ENCODE assay signal across 30 cellular contexts in the genomic region with DNA sequence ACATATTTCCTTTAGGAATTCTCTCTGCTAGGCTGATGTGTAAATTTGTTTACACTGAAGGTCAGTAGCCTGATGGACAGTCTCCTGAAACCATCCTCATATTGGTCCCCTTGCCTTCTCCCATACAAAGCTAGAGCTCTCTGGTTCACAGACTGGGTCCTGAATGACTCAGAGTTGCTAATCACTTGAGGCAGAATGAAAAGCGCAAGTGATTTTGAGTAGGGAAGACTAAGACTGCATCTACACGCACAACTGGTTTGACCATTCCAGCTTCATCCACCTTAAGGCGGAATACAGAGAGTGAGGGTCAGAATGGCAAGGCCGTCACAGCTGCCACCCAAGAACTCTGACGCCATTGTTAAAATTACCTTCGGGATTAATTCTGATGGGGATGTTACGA.
DNase-seq lines count a peak whose midpoint lies in the region; ATAC-seq lines count a peak whose summit lies in the region.
"Had no signal": no experiment of that assay in that cellular context is flagged by ENCODE, and none has a peak within 500 bp of the region (broad histone marks: within the 10 kb centered on the region; RNA-seq: fewer than 3 reads in every experiment).

No MANE protein-coding gene starts in this region.

- no peaks in the 10 kb centered on the region for H3K79me2 ChIP-seq in GM23248 (ENCODE audit: insufficient read depth)

- peak overlapping the region; percentile 64; the same call in 1 of the 2 replicates for H3K9ac ChIP-seq in GM23248

- peak overlapping the region; percentile 93 for H3K27ac ChIP-seq in GM23248
- H3K27ac ChIP-seq: C4-2B, colonic mucosa, left ventricle myocardium inferior, neutrophil, prostate gland, VCaP had no signal

- H3K9me3 ChIP-seq in GM23248 (ENCODE audit: low read depth): no peaks in the 10 kb centered on the region
- H3K9me3 ChIP-seq: colonic mucosa, left ventricle myocardium inferior, neutrophil, prostate gland, sigmoid colon had no signal

- peak; percentile 42 for DNase-seq in GM23248
- DNase-seq in RPMI7951 (ENCODE audit: low read depth): peak; percentile 63
- DNase-seq in renal cortical epithelial cell (ENCODE audit: low read depth): peak; percentile 48
- no peak for DNase-seq in stimulated activated effector memory CD8-positive, alpha-beta T cell treated with anti-CD3 and anti-CD28 coated beads, Interleukin-12 subunit alpha, Interleukin-12 subunit beta, amount 100 ng/mL, for 72 hours (ENCODE audit: low spot score in 2 of 2)
- no peak for DNase-seq in stimulated activated CD4-positive, alpha-beta T cell treated with anti-CD3 and anti-CD28 coated beads, Interleukin-1b, Interleukin-23, amount 100 ng/mL, for 48 hours
- no peak for DNase-seq in OCI-M2 (lab: John Stamatoyannopoulos, UW; ENCODE audit: unreplicated experiment)
- DNase-seq: activated CD4-positive, alpha-beta T cell treated with anti-CD3 and anti-CD28 coated beads for 36 hours; activated CD8-positive, alpha-beta T cell treated with anti-CD3 and anti-CD28 coated beads for 36 hours; activated naive CD4-positive, alpha-beta T cell treated with anti-CD3 and anti-CD28 coated beads, Interleukin-2, amount 10 ng/mL, durations not matched to agents 7 days and 5 days; amniotic stem cell; colonic mucosa; COR-L47; effector CD4-positive, alpha-beta T cell; head of caudate nucleus; islet precursor cell; KG1; left ventricle myocardium inferior; MM.1S; NCI-H1930; NCI-H69; SHP77 treated with DMSO at 0.1 percent for 48 hours; sigmoid colon had no signal

- H4K20me1 ChIP-seq in GM23248 (ENCODE audit: insufficient read depth): no peaks in the 10 kb centered on the region

- WGBS in GM23248 (ENCODE audit: low coverage in 1 of 2, low lambda C conversion rate in 2 of 2, missing lambda C conversion rate in 2 of 2), 2 experiments: 98% methylated on average over 7 of the region's 7 CpGs

- H3K27me3 ChIP-seq in GM23248 (replicated peaks; ENCODE audit: insufficient read depth): no peaks in the 10 kb centered on the region
- H3K27me3 ChIP-seq: colonic mucosa, neutrophil, sigmoid colon had no signal

- H3K4me2 ChIP-seq in GM23248 (ENCODE audit: unreplicated experiment): peak overlapping the region; percentile 66

- no peaks in the 10 kb centered on the region for H3K36me3 ChIP-seq in GM23248 (ENCODE audit: low read depth)
- H3K36me3 ChIP-seq: colonic mucosa, neutrophil, prostate gland had no signal

- peaks cover 10% of the 10 kb centered on the region for H3K4me1 Mint-ChIP-seq in stimulated activated effector memory CD8-positive, alpha-beta T cell treated with anti-CD3 and anti-CD28 coated beads, Interleukin-12 subunit alpha, Interleukin-12 subunit beta, amount 100 ng/mL, for 72 hours
- H3K4me1 Mint-ChIP-seq: activated naive CD4-positive, alpha-beta T cell treated with anti-CD3 and anti-CD28 coated beads, Interleukin-2, amount 10 ng/mL, durations not matched to agents 7 days and 5 days had no signal

- H2AFZ ChIP-seq in GM23248: no peak overlapping the region

- H3K4me3 Mint-ChIP-seq in stimulated activated effector memory CD8-positive, alpha-beta T cell treated with anti-CD3 and anti-CD28 coated beads, Interleukin-12 subunit alpha, Interleukin-12 subunit beta, amount 100 ng/mL, for 72 hours: no peak overlapping the region
- H3K4me3 Mint-ChIP-seq: activated CD4-positive, alpha-beta T cell treated with anti-CD3 and anti-CD28 coated beads for 36 hours; activated CD8-positive, alpha-beta T cell treated with anti-CD3 and anti-CD28 coated beads for 36 hours; activated naive CD4-positive, alpha-beta T cell treated with anti-CD3 and anti-CD28 coated beads, Interleukin-2, amount 10 ng/mL, durations not matched to agents 7 days and 5 days; stimulated activated memory B cell treated with anti-CD40 and anti-IgM and Interleukin-4, amounts not matched to agents 10 μg/mL and 1 μg/mL and 100 μg/mL, for 72 hours; T-helper 2 cell treated with Interferon-gamma antibody and Interleukin-4, amounts not matched to agents 5 μg/mL and 100 μg/mL, for 36 hours; type B pancreatic cell had no signal

- H3K36me3 Mint-ChIP-seq in stimulated activated effector memory CD8-positive, alpha-beta T cell treated with anti-CD3 and anti-CD28 coated beads, Interleukin-12 subunit alpha, Interleukin-12 subunit beta, amount 100 ng/mL, for 72 hours: no peaks in the 10 kb centered on the region
- H3K36me3 Mint-ChIP-seq: activated naive CD4-positive, alpha-beta T cell treated with anti-CD3 and anti-CD28 coated beads, Interleukin-2, amount 10 ng/mL, durations not matched to agents 7 days and 5 days had no signal

- peak; percentile 73 for ATAC-seq in esophagus mucosa
- ATAC-seq in stimulated activated effector memory CD8-positive, alpha-beta T cell treated with anti-CD3 and anti-CD28 coated beads, Interleukin-12 subunit alpha, Interleukin-12 subunit beta, amount 100 ng/mL, for 72 hours: no peak
- ATAC-seq: activated CD4-positive, alpha-beta T cell treated with anti-CD3 and anti-CD28 coated beads for 36 hours; activated CD8-positive, alpha-beta T cell treated with anti-CD3 and anti-CD28 coated beads for 36 hours; stimulated activated memory B cell treated with anti-CD40 and anti-IgM and Interleukin-4, amounts not matched to agents 10 μg/mL and 1 μg/mL and 100 μg/mL, for 72 hours had no signal

- H3K9me3 Mint-ChIP-seq in stimulated activated effector memory CD8-positive, alpha-beta T cell treated with anti-CD3 and anti-CD28 coated beads, Interleukin-12 subunit alpha, Interleukin-12 subunit beta, amount 100 ng/mL, for 72 hours: no peaks in the 10 kb centered on the region
- H3K9me3 Mint-ChIP-seq: activated CD8-positive, alpha-beta T cell treated with anti-CD3 and anti-CD28 coated beads for 36 hours; activated naive CD4-positive, alpha-beta T cell treated with anti-CD3 and anti-CD28 coated beads, Interleukin-2, amount 10 ng/mL, durations not matched to agents 7 days and 5 days; stimulated activated memory B cell treated with anti-CD40 and anti-IgM and Interleukin-4, amounts not matched to agents 10 μg/mL and 1 μg/mL and 100 μg/mL, for 72 hours; T-helper 2 cell treated with Interferon-gamma antibody and Interleukin-4, amounts not matched to agents 5 μg/mL and 100 μg/mL, for 36 hours had no signal

- in situ Hi-C loops in GM23248 (cut with MboI): no loop called here

- H3F3A ChIP-seq in GM23248 (ENCODE audit: insufficient read depth): peaks cover 29% of the 10 kb centered on the region

- H3K9me2 ChIP-seq in GM23248 (ENCODE audit: insufficient read depth): no peaks in the 10 kb centered on the region

- H3K27ac Mint-ChIP-seq in stimulated activated effector memory CD8-positive, alpha-beta T cell treated with anti-CD3 and anti-CD28 coated beads, Interleukin-12 subunit alpha, Interleukin-12 subunit beta, amount 100 ng/mL, for 72 hours: no peak overlapping the region
- H3K27ac Mint-ChIP-seq: activated CD4-positive, alpha-beta T cell treated with anti-CD3 and anti-CD28 coated beads for 36 hours; activated CD8-positive, alpha-beta T cell treated with anti-CD3 and anti-CD28 coated beads for 36 hours; activated naive CD4-positive, alpha-beta T cell treated with anti-CD3 and anti-CD28 coated beads, Interleukin-2, amount 10 ng/mL, durations not matched to agents 7 days and 5 days; stimulated activated memory B cell treated with anti-CD40 and anti-IgM and Interleukin-4, amounts not matched to agents 10 μg/mL and 1 μg/mL and 100 μg/mL, for 72 hours; T-helper 2 cell treated with Interferon-gamma antibody and Interleukin-4, amounts not matched to agents 5 μg/mL and 100 μg/mL, for 36 hours; type B pancreatic cell had no signal

- H3K4me1 ChIP-seq in GM23248 (ENCODE audit: insufficient read depth): peaks cover 28% of the 10 kb centered on the region
- H3K4me1 ChIP-seq: colonic mucosa, left ventricle myocardium inferior, prostate gland had no signal

- no peak overlapping the region for H3K4me3 ChIP-seq in GM23248
- H3K4me3 ChIP-seq: colonic mucosa, left ventricle myocardium inferior, prostate gland, sigmoid colon had no signal

Comparison
In these comparisons a context has a peak if more than half of its experiments do, and no peak if none do; other contexts are left out.
1. DNase-seq: peak in GM23248 (single experiment), RPMI7951 (single experiment) and renal cortical epithelial cell (single experiment); none in stimulated activated effector memory CD8-positive, alpha-beta T cell treated with anti-CD3 and anti-CD28 coated beads, Interleukin-12 subunit alpha, Interleukin-12 subunit beta, amount 100 ng/mL, for 72 hours (0 of 2), stimulated activated CD4-positive, alpha-beta T cell treated with anti-CD3 and anti-CD28 coated beads, Interleukin-1b, Interleukin-23, amount 100 ng/mL, for 48 hours (single experiment) and OCI-M2 (single experiment).